1 cellular context compared by ENCODE assay signal in the genomic region with DNA sequence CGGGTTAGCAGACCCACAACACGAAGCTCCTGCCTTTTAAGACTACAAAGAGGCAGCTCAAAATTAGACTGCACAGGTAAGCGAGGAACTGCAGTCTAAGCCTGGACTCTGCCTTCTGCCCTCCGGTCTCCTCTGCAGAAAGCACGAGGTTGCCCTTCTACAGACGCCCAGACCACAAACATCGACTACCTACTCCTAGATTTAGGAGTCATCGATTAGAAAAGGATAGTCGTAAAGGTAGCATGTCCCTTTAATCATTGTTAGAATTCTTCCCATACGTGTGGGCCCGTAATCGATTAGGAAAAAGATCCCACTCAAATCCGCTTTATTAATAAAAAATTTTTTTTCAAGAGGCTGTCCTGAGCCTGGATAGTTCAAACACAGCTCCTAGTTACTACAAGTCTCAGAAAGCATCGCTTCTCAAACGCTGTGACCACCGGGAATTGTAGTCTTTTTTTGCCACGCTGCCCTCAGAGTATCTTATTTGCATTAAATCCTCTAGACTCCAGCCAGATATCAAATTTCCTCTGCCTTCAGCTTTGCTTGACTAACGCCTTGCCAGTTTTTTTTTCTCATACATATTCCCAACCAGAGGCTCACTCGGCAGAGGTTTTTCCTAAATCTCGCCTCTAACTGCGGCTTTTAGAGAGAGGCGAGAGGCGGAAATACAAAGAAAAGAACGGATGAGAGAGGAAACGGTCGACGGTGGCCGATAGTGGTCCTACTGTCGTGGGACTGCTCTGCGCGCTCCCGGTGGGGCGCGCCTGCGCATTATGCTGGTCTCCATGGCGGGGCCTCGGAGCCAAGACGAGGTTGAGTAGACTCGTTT.
A peak's percentile ranks its signal among the peaks of the same experiment; 100 is the strongest.
TF ChIP-seq lines count a peak whose summit lies in the region.

A gene with protein sequence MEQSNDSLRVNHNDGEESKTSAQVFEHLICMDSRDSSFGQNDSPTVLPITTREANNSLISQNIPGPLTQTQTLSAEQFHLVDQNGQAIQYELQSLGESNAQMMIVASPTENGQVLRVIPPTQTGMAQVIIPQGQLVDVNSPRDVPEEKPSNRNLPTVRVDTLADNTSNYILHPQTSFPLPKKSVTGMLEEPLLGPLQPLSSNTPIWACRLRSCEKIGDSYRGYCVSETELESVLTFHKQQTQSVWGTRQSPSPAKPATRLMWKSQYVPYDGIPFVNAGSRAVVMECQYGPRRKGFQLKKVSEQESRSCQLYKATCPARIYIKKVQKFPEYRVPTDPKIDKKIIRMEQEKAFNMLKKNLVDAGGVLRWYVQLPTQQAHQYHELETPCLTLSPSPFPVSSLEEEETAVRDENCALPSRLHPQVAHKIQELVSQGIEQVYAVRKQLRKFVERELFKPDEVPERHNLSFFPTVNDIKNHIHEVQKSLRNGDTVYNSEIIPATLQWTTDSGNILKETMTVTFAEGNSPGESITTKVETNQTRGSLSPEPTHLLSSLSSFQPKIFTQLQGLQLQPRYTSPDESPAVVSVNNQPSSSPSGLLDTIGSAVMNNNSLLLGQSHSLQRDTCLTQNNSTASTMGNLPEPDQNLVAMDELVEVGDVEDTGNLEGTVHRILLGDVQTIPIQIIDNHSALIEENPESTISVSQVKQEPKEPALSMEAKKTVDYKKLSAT (plus strand): TSS at position 763 of the 829 bp plus-strand sequence. CDS start 29,628 bp downstream, outside the sequence.
A gene (minus strand): TSS at position 161 of the 829 bp plus-strand sequence. CDS start 197 bp downstream, outside the sequence.

TF ChIP-seq in K562, 482 proteins besides CTCF, POLR2A, EP300 and RAD21 (continued from another document and continues in another):
- TF ChIP-seq, protein P1, sequence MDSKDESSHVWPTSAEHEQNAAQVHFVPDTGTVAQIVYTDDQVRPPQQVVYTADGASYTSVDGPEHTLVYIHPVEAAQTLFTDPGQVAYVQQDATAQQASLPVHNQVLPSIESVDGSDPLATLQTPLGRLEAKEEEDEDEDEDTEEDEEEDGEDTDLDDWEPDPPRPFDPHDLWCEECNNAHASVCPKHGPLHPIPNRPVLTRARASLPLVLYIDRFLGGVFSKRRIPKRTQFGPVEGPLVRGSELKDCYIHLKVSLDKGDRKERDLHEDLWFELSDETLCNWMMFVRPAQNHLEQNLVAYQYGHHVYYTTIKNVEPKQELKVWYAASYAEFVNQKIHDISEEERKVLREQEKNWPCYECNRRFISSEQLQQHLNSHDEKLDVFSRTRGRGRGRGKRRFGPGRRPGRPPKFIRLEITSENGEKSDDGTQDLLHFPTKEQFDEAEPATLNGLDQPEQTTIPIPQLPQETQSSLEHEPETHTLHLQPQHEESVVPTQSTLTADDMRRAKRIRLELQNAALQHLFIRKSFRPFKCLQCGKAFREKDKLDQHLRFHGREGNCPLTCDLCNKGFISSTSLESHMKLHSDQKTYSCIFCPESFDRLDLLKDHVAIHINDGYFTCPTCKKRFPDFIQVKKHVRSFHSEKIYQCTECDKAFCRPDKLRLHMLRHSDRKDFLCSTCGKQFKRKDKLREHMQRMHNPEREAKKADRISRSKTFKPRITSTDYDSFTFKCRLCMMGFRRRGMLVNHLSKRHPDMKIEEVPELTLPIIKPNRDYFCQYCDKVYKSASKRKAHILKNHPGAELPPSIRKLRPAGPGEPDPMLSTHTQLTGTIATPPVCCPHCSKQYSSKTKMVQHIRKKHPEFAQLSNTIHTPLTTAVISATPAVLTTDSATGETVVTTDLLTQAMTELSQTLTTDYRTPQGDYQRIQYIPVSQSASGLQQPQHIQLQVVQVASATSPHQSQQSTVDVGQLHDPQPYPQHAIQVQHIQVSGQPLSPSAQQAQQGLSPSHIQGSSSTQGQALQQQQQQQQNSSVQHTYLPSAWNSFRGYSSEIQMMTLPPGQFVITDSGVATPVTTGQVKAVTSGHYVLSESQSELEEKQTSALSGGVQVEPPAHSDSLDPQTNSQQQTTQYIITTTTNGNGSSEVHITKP (IDR thresholded peaks at IDR 0.05; ENCODE audit: partially characterized antibody): no peak
- TF ChIP-seq NR1H2 (CRISPR knock-in tag; IDR thresholded peaks at IDR 0.05) (no peak), ZNF354B (CRISPR knock-in tag; IDR thresholded peaks at IDR 0.05) (no peak), ZNF644 (tag; IDR thresholded peaks at IDR 0.05; ENCODE audit: low read depth) (no peak), ZNF197 (CRISPR knock-in tag; IDR thresholded peaks at IDR 0.05; ENCODE audit: low read depth) (no peak), HMG20B (CRISPR knock-in tag; IDR thresholded peaks at IDR 0.05) (no peak), MED1 (CRISPR knock-in tag; IDR thresholded peaks at IDR 0.05; ENCODE audit: borderline replicate concordance) (no peak), ARID2 (IDR thresholded peaks at IDR 0.05) (no peak), RBM39 (optimal IDR thresholded peaks at IDR 0.05; ENCODE audit: low read depth, low read length) (peak; percentile 52), ZBED1 (IDR thresholded peaks at IDR 0.05) (no peak), HMGN3 (IDR thresholded peaks at IDR 0.05; ENCODE audit: borderline replicate concordance, extremely low read depth, insufficient read length, low read depth, low read length) (no peak), BRD9 (IDR thresholded peaks at IDR 0.05; ENCODE audit: low read depth, partially characterized antibody) (no peak), GTF2E2 (tag; IDR thresholded peaks at IDR 0.05) (no peak), ELF2 (CRISPR knock-in tag; IDR thresholded peaks at IDR 0.05) (peak; percentile 48; the same call in 1 of the 2 replicates), HNRNPLL (IDR thresholded peaks at IDR 0.05; ENCODE audit: low read depth, low read length, poor library complexity, severe bottlenecking) (peak; percentile 80), NONO (IDR thresholded peaks at IDR 0.05; ENCODE audit: low read depth in 2 of 2, low read length in 1 of 2) (no peak), DNMT1 (IDR thresholded peaks at IDR 0.05) (no peak), CEBPB (tag; IDR thresholded peaks at IDR 0.05) (no peak), ZNF57 (CRISPR knock-in tag; IDR thresholded peaks at IDR 0.05) (no peak), ZSCAN29 (IDR thresholded peaks at IDR 0.05) (no peak), ZNF311 (CRISPR knock-in tag; IDR thresholded peaks at IDR 0.05) (no peak), DIDO1 (tag; IDR thresholded peaks at IDR 0.05; ENCODE audit: low read depth) (no peak), ZNF75A (CRISPR knock-in tag; IDR thresholded peaks at IDR 0.05) (no peak), TAF7 (tag; IDR thresholded peaks at IDR 0.05) (no peak), TOE1 (IDR thresholded peaks at IDR 0.05; ENCODE audit: borderline replicate concordance) (peak; percentile 12; the same call in 1 of the 2 replicates), TOE1 (CRISPR knock-in tag; IDR thresholded peaks at IDR 0.05; ENCODE audit: borderline replicate concordance, low read depth) (no peak), POLR2B (IDR thresholded peaks at IDR 0.05; ENCODE audit: low read depth, partially characterized antibody) (peak; percentile 63)
- TF ChIP-seq, protein P2, sequence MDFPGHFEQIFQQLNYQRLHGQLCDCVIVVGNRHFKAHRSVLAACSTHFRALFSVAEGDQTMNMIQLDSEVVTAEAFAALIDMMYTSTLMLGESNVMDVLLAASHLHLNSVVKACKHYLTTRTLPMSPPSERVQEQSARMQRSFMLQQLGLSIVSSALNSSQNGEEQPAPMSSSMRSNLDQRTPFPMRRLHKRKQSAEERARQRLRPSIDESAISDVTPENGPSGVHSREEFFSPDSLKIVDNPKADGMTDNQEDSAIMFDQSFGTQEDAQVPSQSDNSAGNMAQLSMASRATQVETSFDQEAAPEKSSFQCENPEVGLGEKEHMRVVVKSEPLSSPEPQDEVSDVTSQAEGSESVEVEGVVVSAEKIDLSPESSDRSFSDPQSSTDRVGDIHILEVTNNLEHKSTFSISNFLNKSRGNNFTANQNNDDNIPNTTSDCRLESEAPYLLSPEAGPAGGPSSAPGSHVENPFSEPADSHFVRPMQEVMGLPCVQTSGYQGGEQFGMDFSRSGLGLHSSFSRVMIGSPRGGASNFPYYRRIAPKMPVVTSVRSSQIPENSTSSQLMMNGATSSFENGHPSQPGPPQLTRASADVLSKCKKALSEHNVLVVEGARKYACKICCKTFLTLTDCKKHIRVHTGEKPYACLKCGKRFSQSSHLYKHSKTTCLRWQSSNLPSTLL (IDR thresholded peaks at IDR 0.05): no peak
- TF ChIP-seq, protein P3, sequence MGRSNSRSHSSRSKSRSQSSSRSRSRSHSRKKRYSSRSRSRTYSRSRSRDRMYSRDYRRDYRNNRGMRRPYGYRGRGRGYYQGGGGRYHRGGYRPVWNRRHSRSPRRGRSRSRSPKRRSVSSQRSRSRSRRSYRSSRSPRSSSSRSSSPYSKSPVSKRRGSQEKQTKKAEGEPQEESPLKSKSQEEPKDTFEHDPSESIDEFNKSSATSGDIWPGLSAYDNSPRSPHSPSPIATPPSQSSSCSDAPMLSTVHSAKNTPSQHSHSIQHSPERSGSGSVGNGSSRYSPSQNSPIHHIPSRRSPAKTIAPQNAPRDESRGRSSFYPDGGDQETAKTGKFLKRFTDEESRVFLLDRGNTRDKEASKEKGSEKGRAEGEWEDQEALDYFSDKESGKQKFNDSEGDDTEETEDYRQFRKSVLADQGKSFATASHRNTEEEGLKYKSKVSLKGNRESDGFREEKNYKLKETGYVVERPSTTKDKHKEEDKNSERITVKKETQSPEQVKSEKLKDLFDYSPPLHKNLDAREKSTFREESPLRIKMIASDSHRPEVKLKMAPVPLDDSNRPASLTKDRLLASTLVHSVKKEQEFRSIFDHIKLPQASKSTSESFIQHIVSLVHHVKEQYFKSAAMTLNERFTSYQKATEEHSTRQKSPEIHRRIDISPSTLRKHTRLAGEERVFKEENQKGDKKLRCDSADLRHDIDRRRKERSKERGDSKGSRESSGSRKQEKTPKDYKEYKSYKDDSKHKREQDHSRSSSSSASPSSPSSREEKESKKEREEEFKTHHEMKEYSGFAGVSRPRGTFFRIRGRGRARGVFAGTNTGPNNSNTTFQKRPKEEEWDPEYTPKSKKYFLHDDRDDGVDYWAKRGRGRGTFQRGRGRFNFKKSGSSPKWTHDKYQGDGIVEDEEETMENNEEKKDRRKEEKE (IDR thresholded peaks at IDR 0.05; ENCODE audit: borderline replicate concordance in 1 of 2, control insufficient read depth in 1 of 2, low read depth in 2 of 2, low read length in 1 of 2): no peak
- TF ChIP-seq, protein P4, sequence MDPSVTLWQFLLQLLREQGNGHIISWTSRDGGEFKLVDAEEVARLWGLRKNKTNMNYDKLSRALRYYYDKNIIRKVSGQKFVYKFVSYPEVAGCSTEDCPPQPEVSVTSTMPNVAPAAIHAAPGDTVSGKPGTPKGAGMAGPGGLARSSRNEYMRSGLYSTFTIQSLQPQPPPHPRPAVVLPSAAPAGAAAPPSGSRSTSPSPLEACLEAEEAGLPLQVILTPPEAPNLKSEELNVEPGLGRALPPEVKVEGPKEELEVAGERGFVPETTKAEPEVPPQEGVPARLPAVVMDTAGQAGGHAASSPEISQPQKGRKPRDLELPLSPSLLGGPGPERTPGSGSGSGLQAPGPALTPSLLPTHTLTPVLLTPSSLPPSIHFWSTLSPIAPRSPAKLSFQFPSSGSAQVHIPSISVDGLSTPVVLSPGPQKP (CRISPR knock-in tag; IDR thresholded peaks at IDR 0.05): no peak
- TF ChIP-seq, protein P5, sequence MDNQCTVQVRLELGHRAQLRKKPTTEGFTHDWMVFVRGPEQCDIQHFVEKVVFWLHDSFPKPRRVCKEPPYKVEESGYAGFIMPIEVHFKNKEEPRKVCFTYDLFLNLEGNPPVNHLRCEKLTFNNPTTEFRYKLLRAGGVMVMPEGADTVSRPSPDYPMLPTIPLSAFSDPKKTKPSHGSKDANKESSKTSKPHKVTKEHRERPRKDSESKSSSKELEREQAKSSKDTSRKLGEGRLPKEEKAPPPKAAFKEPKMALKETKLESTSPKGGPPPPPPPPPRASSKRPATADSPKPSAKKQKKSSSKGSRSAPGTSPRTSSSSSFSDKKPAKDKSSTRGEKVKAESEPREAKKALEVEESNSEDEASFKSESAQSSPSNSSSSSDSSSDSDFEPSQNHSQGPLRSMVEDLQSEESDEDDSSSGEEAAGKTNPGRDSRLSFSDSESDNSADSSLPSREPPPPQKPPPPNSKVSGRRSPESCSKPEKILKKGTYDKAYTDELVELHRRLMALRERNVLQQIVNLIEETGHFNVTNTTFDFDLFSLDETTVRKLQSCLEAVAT (IDR thresholded peaks at IDR 0.05): peak in 1 of 2 experiments; percentile 100; a peak in 2 of 4 replicates
- TF ChIP-seq, protein P6, sequence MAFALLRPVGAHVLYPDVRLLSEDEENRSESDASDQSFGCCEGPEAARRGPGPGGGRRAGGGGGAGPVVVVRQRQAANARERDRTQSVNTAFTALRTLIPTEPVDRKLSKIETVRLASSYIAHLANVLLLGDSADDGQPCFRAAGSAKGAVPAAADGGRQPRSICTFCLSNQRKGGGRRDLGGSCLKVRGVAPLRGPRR (CRISPR knock-in tag; IDR thresholded peaks at IDR 0.05): no peak
- TF ChIP-seq, protein P7, sequence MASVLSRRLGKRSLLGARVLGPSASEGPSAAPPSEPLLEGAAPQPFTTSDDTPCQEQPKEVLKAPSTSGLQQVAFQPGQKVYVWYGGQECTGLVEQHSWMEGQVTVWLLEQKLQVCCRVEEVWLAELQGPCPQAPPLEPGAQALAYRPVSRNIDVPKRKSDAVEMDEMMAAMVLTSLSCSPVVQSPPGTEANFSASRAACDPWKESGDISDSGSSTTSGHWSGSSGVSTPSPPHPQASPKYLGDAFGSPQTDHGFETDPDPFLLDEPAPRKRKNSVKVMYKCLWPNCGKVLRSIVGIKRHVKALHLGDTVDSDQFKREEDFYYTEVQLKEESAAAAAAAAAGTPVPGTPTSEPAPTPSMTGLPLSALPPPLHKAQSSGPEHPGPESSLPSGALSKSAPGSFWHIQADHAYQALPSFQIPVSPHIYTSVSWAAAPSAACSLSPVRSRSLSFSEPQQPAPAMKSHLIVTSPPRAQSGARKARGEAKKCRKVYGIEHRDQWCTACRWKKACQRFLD (CRISPR knock-in tag; IDR thresholded peaks at IDR 0.05): no peak
- TF ChIP-seq, protein P8, sequence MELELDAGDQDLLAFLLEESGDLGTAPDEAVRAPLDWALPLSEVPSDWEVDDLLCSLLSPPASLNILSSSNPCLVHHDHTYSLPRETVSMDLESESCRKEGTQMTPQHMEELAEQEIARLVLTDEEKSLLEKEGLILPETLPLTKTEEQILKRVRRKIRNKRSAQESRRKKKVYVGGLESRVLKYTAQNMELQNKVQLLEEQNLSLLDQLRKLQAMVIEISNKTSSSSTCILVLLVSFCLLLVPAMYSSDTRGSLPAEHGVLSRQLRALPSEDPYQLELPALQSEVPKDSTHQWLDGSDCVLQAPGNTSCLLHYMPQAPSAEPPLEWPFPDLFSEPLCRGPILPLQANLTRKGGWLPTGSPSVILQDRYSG (tag; conservative IDR thresholded peaks at IDR 0.05; ENCODE audit: low read depth): no peak
- TF ChIP-seq, protein P9, sequence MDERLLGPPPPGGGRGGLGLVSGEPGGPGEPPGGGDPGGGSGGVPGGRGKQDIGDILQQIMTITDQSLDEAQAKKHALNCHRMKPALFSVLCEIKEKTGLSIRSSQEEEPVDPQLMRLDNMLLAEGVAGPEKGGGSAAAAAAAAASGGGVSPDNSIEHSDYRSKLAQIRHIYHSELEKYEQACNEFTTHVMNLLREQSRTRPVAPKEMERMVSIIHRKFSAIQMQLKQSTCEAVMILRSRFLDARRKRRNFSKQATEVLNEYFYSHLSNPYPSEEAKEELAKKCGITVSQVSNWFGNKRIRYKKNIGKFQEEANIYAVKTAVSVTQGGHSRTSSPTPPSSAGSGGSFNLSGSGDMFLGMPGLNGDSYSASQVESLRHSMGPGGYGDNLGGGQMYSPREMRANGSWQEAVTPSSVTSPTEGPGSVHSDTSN (CRISPR knock-in tag; IDR thresholded peaks at IDR 0.05; ENCODE audit: low read depth): no peak
- TF ChIP-seq, protein P9 (tag; conservative IDR thresholded peaks at IDR 0.05; ENCODE audit: low read depth): no peak
